ENCODE assay signal across 19 cellular contexts in the genomic region with DNA sequence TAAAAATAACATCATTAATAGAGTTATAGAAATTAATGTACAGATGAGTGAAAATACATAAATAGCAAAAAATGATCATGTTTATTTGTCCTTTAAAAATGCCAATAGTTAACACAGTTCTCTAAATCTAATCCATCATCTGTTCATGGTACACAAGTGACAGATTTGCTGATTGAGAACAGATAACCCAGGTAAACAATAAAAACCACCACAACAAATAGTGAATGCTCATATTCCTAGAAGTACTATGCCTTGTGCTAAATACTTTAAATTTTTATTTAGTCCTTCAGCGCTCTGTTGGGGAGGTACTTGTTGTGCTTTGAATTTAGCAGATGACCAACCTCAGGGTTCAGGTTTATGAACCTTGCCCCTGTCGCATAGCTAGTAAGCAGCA.
"Had no signal": no experiment of that assay in that cellular context is flagged by ENCODE, and none has a peak within 500 bp of the region (broad histone marks: within the 10 kb centered on the region; RNA-seq: fewer than 3 reads in every experiment).

No MANE protein-coding gene starts in this region.

- H3K4me1 Mint-ChIP-seq: naive B cell had no signal

- H3K27me3 ChIP-seq: esophagus muscularis mucosa, gastroesophageal sphincter, left lung had no signal

- H3K9me3 ChIP-seq: esophagus muscularis mucosa, gastroesophageal sphincter, heart right ventricle, left lung, lower lobe of right lung, mucosa of descending colon had no signal

- H3K4me3 ChIP-seq: coronary artery, dorsolateral prefrontal cortex, esophagus muscularis mucosa, gastroesophageal sphincter, heart right ventricle, left lung, lower lobe of right lung, mucosa of descending colon had no signal

- ATAC-seq: gastroesophageal sphincter, heart right ventricle, left cardiac atrium, left ventricle myocardium superior, mucosa of descending colon had no signal

- H3K4me1 ChIP-seq: foreskin keratinocyte, gastroesophageal sphincter, heart right ventricle, left lung, lower lobe of right lung had no signal

- H3K27ac Mint-ChIP-seq: mesothelial cell of epicardium had no signal

- H3K36me3 ChIP-seq: esophagus muscularis mucosa, gastroesophageal sphincter, heart right ventricle, left lung, lower lobe of right lung had no signal

- H3K27ac ChIP-seq: coronary artery, dorsolateral prefrontal cortex, esophagus muscularis mucosa, foreskin keratinocyte, gastroesophageal sphincter, heart right ventricle, left lung, lower lobe of right lung had no signal

- H3K4me3 Mint-ChIP-seq: mesothelial cell of epicardium, naive B cell had no signal

- H3K36me3 Mint-ChIP-seq: mesothelial cell of epicardium, naive B cell had no signal

- H3K9me3 Mint-ChIP-seq: mesothelial cell of epicardium had no signal

- H3K27me3 Mint-ChIP-seq: naive B cell had no signal

- DNase-seq: dermis blood vessel endothelial cell; dorsolateral prefrontal cortex; effector CD4-positive, alpha-beta T cell; effector memory CD4-positive, alpha-beta T cell; head of caudate nucleus; heart right ventricle; hippocampal formation; left cardiac atrium; left lung; left ventricle myocardium superior; lower lobe of right lung; mesenchymal stem cell; mucosa of descending colon; naive B cell had no signal
